Comparison of ENCODE assay signal across 2 cellular contexts in the genomic region with DNA sequence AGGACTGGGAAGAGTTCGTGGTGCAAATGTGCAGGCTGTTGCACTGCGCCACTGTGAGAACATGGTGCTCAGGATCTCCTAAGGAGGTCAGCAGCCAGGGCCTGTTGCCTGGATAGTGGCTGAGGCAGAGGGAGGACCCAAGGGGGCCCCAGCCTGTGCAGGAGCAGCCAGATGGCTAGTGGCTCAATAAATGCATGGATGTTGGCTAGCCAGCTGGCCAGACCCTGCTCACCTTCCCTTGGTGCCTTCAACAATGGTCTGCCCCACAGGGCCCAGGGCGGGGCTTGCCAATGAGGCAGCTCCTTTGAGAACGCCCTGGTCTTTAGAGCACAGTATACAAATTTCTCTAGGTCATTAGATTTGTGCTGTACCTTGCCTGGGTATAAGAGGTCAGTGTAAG.
TF ChIP-seq lines count a peak whose summit lies in the region.

No MANE protein-coding gene starts in this region.

TF ChIP-seq in SK-N-SH treated with all-trans-retinoic acid at 6 μM for 48 hours, 23 proteins besides CTCF, POLR2A, EP300 and RAD21:
- TF ChIP-seq, protein P1, sequence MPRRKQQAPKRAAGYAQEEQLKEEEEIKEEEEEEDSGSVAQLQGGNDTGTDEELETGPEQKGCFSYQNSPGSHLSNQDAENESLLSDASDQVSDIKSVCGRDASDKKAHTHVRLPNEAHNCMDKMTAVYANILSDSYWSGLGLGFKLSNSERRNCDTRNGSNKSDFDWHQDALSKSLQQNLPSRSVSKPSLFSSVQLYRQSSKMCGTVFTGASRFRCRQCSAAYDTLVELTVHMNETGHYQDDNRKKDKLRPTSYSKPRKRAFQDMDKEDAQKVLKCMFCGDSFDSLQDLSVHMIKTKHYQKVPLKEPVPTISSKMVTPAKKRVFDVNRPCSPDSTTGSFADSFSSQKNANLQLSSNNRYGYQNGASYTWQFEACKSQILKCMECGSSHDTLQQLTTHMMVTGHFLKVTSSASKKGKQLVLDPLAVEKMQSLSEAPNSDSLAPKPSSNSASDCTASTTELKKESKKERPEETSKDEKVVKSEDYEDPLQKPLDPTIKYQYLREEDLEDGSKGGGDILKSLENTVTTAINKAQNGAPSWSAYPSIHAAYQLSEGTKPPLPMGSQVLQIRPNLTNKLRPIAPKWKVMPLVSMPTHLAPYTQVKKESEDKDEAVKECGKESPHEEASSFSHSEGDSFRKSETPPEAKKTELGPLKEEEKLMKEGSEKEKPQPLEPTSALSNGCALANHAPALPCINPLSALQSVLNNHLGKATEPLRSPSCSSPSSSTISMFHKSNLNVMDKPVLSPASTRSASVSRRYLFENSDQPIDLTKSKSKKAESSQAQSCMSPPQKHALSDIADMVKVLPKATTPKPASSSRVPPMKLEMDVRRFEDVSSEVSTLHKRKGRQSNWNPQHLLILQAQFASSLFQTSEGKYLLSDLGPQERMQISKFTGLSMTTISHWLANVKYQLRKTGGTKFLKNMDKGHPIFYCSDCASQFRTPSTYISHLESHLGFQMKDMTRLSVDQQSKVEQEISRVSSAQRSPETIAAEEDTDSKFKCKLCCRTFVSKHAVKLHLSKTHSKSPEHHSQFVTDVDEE (CRISPR knock-in tag; IDR thresholded peaks at IDR 0.05) = no peak
- no peak for TF ChIP-seq ZC3H10 (CRISPR knock-in tag; IDR thresholded peaks at IDR 0.05)
- no peak for TF ChIP-seq SNAI2 (CRISPR knock-in tag; IDR thresholded peaks at IDR 0.05)
- no peak for TF ChIP-seq ARNTL (CRISPR knock-in tag; IDR thresholded peaks at IDR 0.05; ENCODE audit: borderline replicate concordance, low read depth)
- TF ChIP-seq PPARA (CRISPR knock-in tag; IDR thresholded peaks at IDR 0.05; ENCODE audit: borderline replicate concordance) = no peak
- no peak for TF ChIP-seq OSR1 (CRISPR knock-in tag; IDR thresholded peaks at IDR 0.05)
- TF ChIP-seq, protein P2, sequence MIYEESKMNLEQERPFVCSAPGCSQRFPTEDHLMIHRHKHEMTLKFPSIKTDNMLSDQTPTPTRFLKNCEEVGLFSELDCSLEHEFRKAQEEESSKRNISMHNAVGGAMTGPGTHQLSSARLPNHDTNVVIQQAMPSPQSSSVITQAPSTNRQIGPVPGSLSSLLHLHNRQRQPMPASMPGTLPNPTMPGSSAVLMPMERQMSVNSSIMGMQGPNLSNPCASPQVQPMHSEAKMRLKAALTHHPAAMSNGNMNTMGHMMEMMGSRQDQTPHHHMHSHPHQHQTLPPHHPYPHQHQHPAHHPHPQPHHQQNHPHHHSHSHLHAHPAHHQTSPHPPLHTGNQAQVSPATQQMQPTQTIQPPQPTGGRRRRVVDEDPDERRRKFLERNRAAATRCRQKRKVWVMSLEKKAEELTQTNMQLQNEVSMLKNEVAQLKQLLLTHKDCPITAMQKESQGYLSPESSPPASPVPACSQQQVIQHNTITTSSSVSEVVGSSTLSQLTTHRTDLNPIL (CRISPR knock-in tag; IDR thresholded peaks at IDR 0.05; ENCODE audit: low read depth) = no peak
- TF ChIP-seq TCF4 (CRISPR knock-in tag; IDR thresholded peaks at IDR 0.05; ENCODE audit: borderline replicate concordance) = no peak
- TF ChIP-seq, protein P3, sequence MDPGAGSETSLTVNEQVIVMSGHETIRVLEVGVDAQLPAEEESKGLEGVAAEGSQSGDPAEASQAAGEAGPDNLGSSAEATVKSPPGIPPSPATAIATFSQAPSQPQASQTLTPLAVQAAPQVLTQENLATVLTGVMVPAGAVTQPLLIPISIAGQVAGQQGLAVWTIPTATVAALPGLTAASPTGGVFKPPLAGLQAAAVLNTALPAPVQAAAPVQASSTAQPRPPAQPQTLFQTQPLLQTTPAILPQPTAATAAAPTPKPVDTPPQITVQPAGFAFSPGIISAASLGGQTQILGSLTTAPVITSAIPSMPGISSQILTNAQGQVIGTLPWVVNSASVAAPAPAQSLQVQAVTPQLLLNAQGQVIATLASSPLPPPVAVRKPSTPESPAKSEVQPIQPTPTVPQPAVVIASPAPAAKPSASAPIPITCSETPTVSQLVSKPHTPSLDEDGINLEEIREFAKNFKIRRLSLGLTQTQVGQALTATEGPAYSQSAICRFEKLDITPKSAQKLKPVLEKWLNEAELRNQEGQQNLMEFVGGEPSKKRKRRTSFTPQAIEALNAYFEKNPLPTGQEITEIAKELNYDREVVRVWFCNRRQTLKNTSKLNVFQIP (CRISPR knock-in tag; IDR thresholded peaks at IDR 0.05; ENCODE audit: borderline replicate concordance, low read depth) = no peak
- TF ChIP-seq ISL1 (CRISPR knock-in tag; IDR thresholded peaks at IDR 0.05) = no peak
- no peak for TF ChIP-seq ZNF565 (CRISPR knock-in tag; conservative IDR thresholded peaks at IDR 0.05; ENCODE audit: low read depth)
- TF ChIP-seq GLIS3 (CRISPR knock-in tag; IDR thresholded peaks at IDR 0.05) = no peak
- no peak for TF ChIP-seq ZFP30 (CRISPR knock-in tag; IDR thresholded peaks at IDR 0.05)
- no peak for TF ChIP-seq RARB (CRISPR knock-in tag; IDR thresholded peaks at IDR 0.05)
- TF ChIP-seq TOX (CRISPR knock-in tag; IDR thresholded peaks at IDR 0.05; ENCODE audit: borderline replicate concordance) = no peak
- TF ChIP-seq CSDC2 (CRISPR knock-in tag; IDR thresholded peaks at IDR 0.05) = no peak
- no peak for TF ChIP-seq ZNF70 (CRISPR knock-in tag; IDR thresholded peaks at IDR 0.05)
- TF ChIP-seq BACH2 (CRISPR knock-in tag; IDR thresholded peaks at IDR 0.05; ENCODE audit: borderline replicate concordance) = no peak
- TF ChIP-seq ZFP3 (CRISPR knock-in tag; IDR thresholded peaks at IDR 0.05) = no peak
TF ChIP-seq in SK-N-SH treated with all-trans-retinoic acid at 6 μM for 48 hours: peak in this region for 0.

TF ChIP-seq in SK-N-SH, 30 proteins besides CTCF, POLR2A, EP300 and RAD21:
- TF ChIP-seq, protein P4, sequence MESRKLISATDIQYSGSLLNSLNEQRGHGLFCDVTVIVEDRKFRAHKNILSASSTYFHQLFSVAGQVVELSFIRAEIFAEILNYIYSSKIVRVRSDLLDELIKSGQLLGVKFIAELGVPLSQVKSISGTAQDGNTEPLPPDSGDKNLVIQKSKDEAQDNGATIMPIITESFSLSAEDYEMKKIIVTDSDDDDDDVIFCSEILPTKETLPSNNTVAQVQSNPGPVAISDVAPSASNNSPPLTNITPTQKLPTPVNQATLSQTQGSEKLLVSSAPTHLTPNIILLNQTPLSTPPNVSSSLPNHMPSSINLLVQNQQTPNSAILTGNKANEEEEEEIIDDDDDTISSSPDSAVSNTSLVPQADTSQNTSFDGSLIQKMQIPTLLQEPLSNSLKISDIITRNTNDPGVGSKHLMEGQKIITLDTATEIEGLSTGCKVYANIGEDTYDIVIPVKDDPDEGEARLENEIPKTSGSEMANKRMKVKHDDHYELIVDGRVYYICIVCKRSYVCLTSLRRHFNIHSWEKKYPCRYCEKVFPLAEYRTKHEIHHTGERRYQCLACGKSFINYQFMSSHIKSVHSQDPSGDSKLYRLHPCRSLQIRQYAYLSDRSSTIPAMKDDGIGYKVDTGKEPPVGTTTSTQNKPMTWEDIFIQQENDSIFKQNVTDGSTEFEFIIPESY (IDR thresholded peaks at IDR 0.05; ENCODE audit: borderline replicate concordance, low read depth) = no peak
- TF ChIP-seq GABPA (IDR thresholded peaks at IDR 0.05; ENCODE audit: low read depth) = no peak
- no peak for TF ChIP-seq CHD2 (IDR thresholded peaks at IDR 0.05; ENCODE audit: low read length, partially characterized antibody)
- TF ChIP-seq, protein P5, sequence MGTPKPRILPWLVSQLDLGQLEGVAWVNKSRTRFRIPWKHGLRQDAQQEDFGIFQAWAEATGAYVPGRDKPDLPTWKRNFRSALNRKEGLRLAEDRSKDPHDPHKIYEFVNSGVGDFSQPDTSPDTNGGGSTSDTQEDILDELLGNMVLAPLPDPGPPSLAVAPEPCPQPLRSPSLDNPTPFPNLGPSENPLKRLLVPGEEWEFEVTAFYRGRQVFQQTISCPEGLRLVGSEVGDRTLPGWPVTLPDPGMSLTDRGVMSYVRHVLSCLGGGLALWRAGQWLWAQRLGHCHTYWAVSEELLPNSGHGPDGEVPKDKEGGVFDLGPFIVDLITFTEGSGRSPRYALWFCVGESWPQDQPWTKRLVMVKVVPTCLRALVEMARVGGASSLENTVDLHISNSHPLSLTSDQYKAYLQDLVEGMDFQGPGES (IDR thresholded peaks at IDR 0.05; ENCODE audit: low read depth, low read length) = no peak
- no peak for TF ChIP-seq NRF1 (IDR thresholded peaks at IDR 0.05; ENCODE audit: low read depth, low read length)
- TF ChIP-seq POLR2AphosphoS5 (IDR thresholded peaks at IDR 0.05; ENCODE audit: low read depth, low read length) = no peak
- no peak for TF ChIP-seq SMC3 (IDR thresholded peaks at IDR 0.05; ENCODE audit: low read depth, low read length)
- TF ChIP-seq RFX5 (IDR thresholded peaks at IDR 0.05; ENCODE audit: low read length) = no peak
- no peak for TF ChIP-seq TCF12 (IDR thresholded peaks at IDR 0.05)
- TF ChIP-seq NFIC (IDR thresholded peaks at IDR 0.05; ENCODE audit: borderline replicate concordance) = no peak
- no peak for TF ChIP-seq EZH2phosphoT487 (IDR thresholded peaks at IDR 0.05; ENCODE audit: borderline replicate concordance, low read depth)
- TF ChIP-seq, protein P6, sequence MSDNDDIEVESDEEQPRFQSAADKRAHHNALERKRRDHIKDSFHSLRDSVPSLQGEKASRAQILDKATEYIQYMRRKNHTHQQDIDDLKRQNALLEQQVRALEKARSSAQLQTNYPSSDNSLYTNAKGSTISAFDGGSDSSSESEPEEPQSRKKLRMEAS (IDR thresholded peaks at IDR 0.05; ENCODE audit: low read depth) = no peak
- no peak for TF ChIP-seq RXRA (IDR thresholded peaks at IDR 0.05; ENCODE audit: borderline replicate concordance, low read depth)
- no peak for TF ChIP-seq MEF2A (IDR thresholded peaks at IDR 0.05; ENCODE audit: borderline replicate concordance, low read depth)
- TF ChIP-seq, protein P7, sequence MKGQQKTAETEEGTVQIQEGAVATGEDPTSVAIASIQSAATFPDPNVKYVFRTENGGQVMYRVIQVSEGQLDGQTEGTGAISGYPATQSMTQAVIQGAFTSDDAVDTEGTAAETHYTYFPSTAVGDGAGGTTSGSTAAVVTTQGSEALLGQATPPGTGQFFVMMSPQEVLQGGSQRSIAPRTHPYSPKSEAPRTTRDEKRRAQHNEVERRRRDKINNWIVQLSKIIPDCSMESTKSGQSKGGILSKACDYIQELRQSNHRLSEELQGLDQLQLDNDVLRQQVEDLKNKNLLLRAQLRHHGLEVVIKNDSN (IDR thresholded peaks at IDR 0.05; ENCODE audit: borderline replicate concordance, low read depth) = no peak
- no peak for TF ChIP-seq RCOR1 (IDR thresholded peaks at IDR 0.05; ENCODE audit: low read length)
- no peak for TF ChIP-seq FOSL2 (IDR thresholded peaks at IDR 0.05; ENCODE audit: borderline replicate concordance, low read depth)
- TF ChIP-seq GATA2 (CRISPR knock-in tag; IDR thresholded peaks at IDR 0.05) = no peak
- no peak for TF ChIP-seq FOXM1 (IDR thresholded peaks at IDR 0.05; ENCODE audit: low read depth)
- no peak for TF ChIP-seq ELF1 (IDR thresholded peaks at IDR 0.05)
TF ChIP-seq in SK-N-SH: peak in this region for 0.
